21 cellular contexts compared by ENCODE assay signal in genomic region chr22:19822301-19823117, GRCh38. TPM values are rescaled to one million over a fixed set of nuclear protein-coding genes. Genes with fewer than 3 reads are reported as not detected.
DNase-seq lines count a peak whose midpoint lies in the region; ATAC-seq, FAIRE-seq and TF ChIP-seq lines count a peak whose summit lies in the region.
"Had no signal": no experiment of that assay in that cellular context is flagged by ENCODE, and none has a peak within 500 bp of the region (broad histone marks: within the 10 kb centered on the region; RNA-seq: fewer than 3 reads in every experiment).

No MANE protein-coding gene starts in this region.

- TF ChIP-seq CTCF in pancreas (IDR thresholded peaks at IDR 0.05), result no peak

- intact Hi-C loops in pancreas (cut with DNase I), result no loop called here

- H3K9me3 ChIP-seq in BLaER1 treated with 17β-estradiol and CSF1 and Interleukin-3, amounts not matched to agents 10 nM and 100 nM (replicated peaks in 1 of 11), result peaks cover 0 to 15% (median 13%) of the 10 kb centered on the region in 11 experiments; a peak in 16 of 22 replicates
- H3K9me3 ChIP-seq in pancreas, result no peaks in the 10 kb centered on the region
- H3K9me3 ChIP-seq: ascending aorta, tibial artery had no signal

- H3K36me3 ChIP-seq in BLaER1 treated with 17β-estradiol and CSF1 and Interleukin-3, amounts not matched to agents 10 nM and 100 nM, result peaks cover 0 to 10% (median 0%) of the 10 kb centered on the region in 11 experiments; a peak in 6 of 22 replicates
- H3K36me3 ChIP-seq in pancreas, result no peaks in the 10 kb centered on the region
- H3K36me3 ChIP-seq: neural progenitor cell had no signal

- peak overlapping the region in 9 of 11 experiments; percentile 10 to 78 (median 65); a peak in 11 of 22 replicates for H3K9ac ChIP-seq in BLaER1 treated with 17β-estradiol and CSF1 and Interleukin-3, amounts not matched to agents 10 nM and 100 nM
- H3K9ac ChIP-seq: neural progenitor cell had no signal

- H3K4me2 ChIP-seq in BLaER1 treated with 17β-estradiol and CSF1 and Interleukin-3, amounts not matched to agents 10 nM and 100 nM, result peak overlapping the region; percentile 35 to 95 (median 87)
- H3K4me2 ChIP-seq: neural progenitor cell had no signal

- ATAC-seq in pancreas, result no peak
- ATAC-seq in GM18868 (IDR thresholded peaks at IDR 0.05; ENCODE audit: unreplicated experiment), result no peak

- H4K20me1 ChIP-seq in BLaER1 treated with 17β-estradiol and CSF1 and Interleukin-3, amounts not matched to agents 10 nM and 100 nM, result peaks cover 0 to 77% (median 30%) of the 10 kb centered on the region in 11 experiments; a peak in 14 of 22 replicates

- DNase-seq in D341Med (ENCODE audit: low spot score) (peak; percentile 30), ecto neural progenitor cell (ENCODE audit: low spot score) (peak; percentile 43), pancreas (peak in 4 of 6 donors; percentile 1 to 46 (median 8)), NCI-H1694 treated with DMSO at 0.1 percent for 48 hours (lab: John Stamatoyannopoulos, UW) (no peak), GM19239 (ENCODE audit: insufficient read length, low spot score) (no peak)
- DNase-seq: activated CD4-positive, alpha-beta T cell treated with anti-CD3 and anti-CD28 coated beads, Interleukin-2, amount 50 U/mL, for 4 hours; cortex of kidney; GOT3; immature natural killer cell; mesendoderm; MM.1S; NCI-H2029; NCI-H69; PC-9; stimulated activated CD4-positive, alpha-beta T cell treated with anti-CD3 and anti-CD28 coated beads, Interleukin-4, amount 100 ng/mL, for 24 hours; stimulated activated CD8-positive, alpha-beta memory T cell treated with anti-CD3 and anti-CD28 coated beads, Interleukin-4, amount 100 ng/mL, for 48 hours had no signal

- FAIRE-seq in pancreas (lab: Jason Lieb, UNC) (no peak), GM19239 (lab: Jason Lieb, UNC) (no peak)

- peaks cover 35 to 92% (median 88%) of the 10 kb centered on the region in 10 experiments for H3K4me1 ChIP-seq in BLaER1 treated with 17β-estradiol and CSF1 and Interleukin-3, amounts not matched to agents 10 nM and 100 nM
- no peaks in the 10 kb centered on the region for H3K4me1 ChIP-seq in pancreas
- H3K4me1 ChIP-seq: ascending aorta, neural progenitor cell had no signal

- H3K4me3 ChIP-seq in BLaER1 treated with 17β-estradiol and CSF1 and Interleukin-3, amounts not matched to agents 10 nM and 100 nM, result no peak overlapping the region; a peak in 1 of 20 replicates
- no peak overlapping the region for H3K4me3 ChIP-seq in pancreas
- H3K4me3 ChIP-seq: ascending aorta, neural progenitor cell, PC-9, tibial artery had no signal

- WGBS in pancreas, 2 donors, result 90 to 97% methylated on average over 18 of the region's 18 CpGs

- H3K27ac ChIP-seq in BLaER1 treated with 17β-estradiol and CSF1 and Interleukin-3, amounts not matched to agents 10 nM and 100 nM, result peak overlapping the region in 8 of 11 experiments; percentile 16 to 88 (median 83); a peak in 13 of 22 replicates
- no peak overlapping the region for H3K27ac ChIP-seq in pancreas
- H3K27ac ChIP-seq: ascending aorta, neural progenitor cell, tibial artery had no signal

- no peaks in the 10 kb centered on the region for H3K27me3 ChIP-seq in BLaER1 treated with 17β-estradiol and CSF1 and Interleukin-3, amounts not matched to agents 10 nM and 100 nM
- H3K27me3 ChIP-seq in pancreas, result no peaks in the 10 kb centered on the region
- H3K27me3 ChIP-seq: ascending aorta, neural progenitor cell, tibial artery had no signal

RNA-seq across cellular contexts. Expression of gene GNB1L, which starts 32.2 kb away (rescaled TPM):
- 1 to 10 TPM; 2.1 to 4.6 (median 3.4) TPM for total RNA-seq in pancreas
- 1 to 10 TPM; 3.5 to 4.8 TPM for polyA plus RNA-seq in pancreas

RNA-seq across cellular contexts. Expression of gene RTL10, which starts 32.2 kb away (rescaled TPM):
- 10 to 100 TPM in 1 of 6 donors, 1 to 10 TPM in 5; 3.7 to 12.4 (median 7.8) TPM for total RNA-seq in pancreas
- polyA plus RNA-seq in pancreas, result 10 to 100 TPM in 1 of 2 donors, 1 to 10 TPM in 1; 9.2 to 11.5 TPM

Comparison
In these comparisons a context has a peak if more than half of its experiments do, and no peak if none do; other contexts are left out.
1. H3K27ac ChIP-seq: peak in BLaER1 treated with 17β-estradiol and CSF1 and Interleukin-3, amounts not matched to agents 10 nM and 100 nM (8 of 11); none in pancreas (0 of 4).
2. DNase-seq: peak in D341Med (single experiment), ecto neural progenitor cell (single experiment) and pancreas (4 of 6); none in NCI-H1694 treated with DMSO at 0.1 percent for 48 hours (single experiment) and GM19239 (single experiment).